In genomic region chr3:132817646-132818177, GRCh38 we compare ENCODE assay signal across 1 cellular context.
TF ChIP-seq lines count a peak whose summit lies in the region.

No MANE protein-coding gene starts in this region.

TF ChIP-seq in K562, 482 proteins besides CTCF, POLR2A, EP300 and RAD21 (continued from another document):
- peak; percentile 59; the same call in 1 of the 2 replicates for TF ChIP-seq SPI1 (IDR thresholded peaks at IDR 0.05; ENCODE audit: borderline replicate concordance, low read depth, low read length)
- TF ChIP-seq SIX5 (IDR thresholded peaks at IDR 0.05; ENCODE audit: borderline replicate concordance in 1 of 2, insufficient read depth in 1 of 2, low read depth in 1 of 2, low read length in 2 of 2) = no peak
TF ChIP-seq in K562: peak in this region for 7.
